7 cellular contexts compared by ENCODE assay signal in the genomic region with DNA sequence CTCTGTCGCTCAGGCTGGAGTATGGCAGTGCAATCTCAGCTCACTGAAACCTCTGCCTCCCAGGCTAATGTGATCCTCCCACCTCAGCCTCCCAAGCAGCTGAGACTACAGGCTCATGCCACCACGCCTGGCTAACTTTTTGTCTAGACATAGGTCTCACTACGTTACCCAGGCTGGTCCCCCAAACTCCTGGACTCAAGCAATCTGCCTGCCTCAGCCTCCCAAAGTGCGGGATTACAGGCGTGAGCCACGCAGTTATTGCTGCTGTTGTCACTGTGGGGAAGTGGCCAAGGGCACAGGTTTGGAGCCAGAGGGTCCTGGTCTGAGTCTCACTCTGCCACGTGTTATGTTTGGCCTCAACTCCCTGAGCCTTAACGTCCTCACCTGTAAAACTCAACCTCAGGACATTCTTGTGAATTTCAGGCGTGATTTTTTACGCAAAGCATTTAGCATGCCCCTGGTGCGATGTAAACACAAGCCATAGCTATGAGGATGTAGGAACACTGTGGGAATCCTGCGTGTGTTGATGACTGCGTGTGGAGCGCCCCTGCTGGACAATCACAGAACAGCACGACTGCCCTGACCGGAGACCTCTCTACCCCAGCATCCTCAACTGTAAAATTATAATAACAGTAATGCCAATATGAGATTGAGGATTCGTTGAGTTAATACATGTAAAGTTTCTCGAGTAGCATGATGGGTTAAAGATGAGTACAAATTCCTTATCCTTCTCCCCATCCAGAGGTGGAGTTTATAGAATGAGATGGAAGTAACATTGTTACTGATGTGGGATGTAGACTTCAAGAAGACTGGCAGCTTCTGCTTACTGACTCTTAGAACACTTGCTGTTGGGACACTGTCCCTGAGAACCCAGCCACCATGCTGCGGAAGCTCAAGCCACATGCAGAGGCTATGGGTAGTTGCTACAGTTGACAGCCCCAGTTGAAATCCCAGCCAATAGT. TPM values are rescaled to one million over a fixed set of nuclear protein-coding genes. Genes with fewer than 3 reads are reported as not detected.
A peak's percentile ranks its signal among the peaks of the same experiment; 100 is the strongest.
DNase-seq lines count a peak whose midpoint lies in the region; ATAC-seq, FAIRE-seq and TF ChIP-seq lines count a peak whose summit lies in the region.

No MANE protein-coding gene starts in this region.

- no peak for TF ChIP-seq EP300 in gastroesophageal sphincter (IDR thresholded peaks at IDR 0.05)

- H2AFZ ChIP-seq in PC-9, result no peak overlapping the region

- no peak overlapping the region for H3K27ac ChIP-seq in PC-9
- no peak overlapping the region for H3K27ac ChIP-seq in gastroesophageal sphincter

- H4K20me1 ChIP-seq in PC-9 (ENCODE audit: insufficient read depth), result no peaks in the 10 kb centered on the region

- CTCF ChIA-PET in PC-9 (lab: Charles Lee), result interaction anchor here (0.6 to 1.2 kb wide), 4 partner anchors 11 to 793 kb away, joined by 3 to 10 read pairs (median 8); a partner anchor contains a TSS

- TF ChIP-seq POLR2A in GM12892 (IDR thresholded peaks at IDR 0.05; ENCODE audit: low read depth, low read length), result no peak
- TF ChIP-seq POLR2A in gastroesophageal sphincter (IDR thresholded peaks at IDR 0.05), result no peak
- no peak for TF ChIP-seq POLR2A in GM18505 (IDR thresholded peaks at IDR 0.05; ENCODE audit: borderline replicate concordance, extremely low read depth, insufficient read depth, insufficient read length)

- BruUV-seq in PC-9 (replicated peaks; lab: Mats Ljungman, UMichigan), result no TSS peak

- no peaks in the 10 kb centered on the region for H3K9me2 ChIP-seq in PC-9 (ENCODE audit: insufficient read depth)

- H3F3A ChIP-seq in PC-9 (ENCODE audit: insufficient read depth, low read depth), result no peaks in the 10 kb centered on the region

- no peak for ATAC-seq in gastroesophageal sphincter
- no peak for ATAC-seq in GM18505 (IDR thresholded peaks at IDR 0.05; ENCODE audit: unreplicated experiment)
- no peak for ATAC-seq in HG03095 (IDR thresholded peaks at IDR 0.05; ENCODE audit: unreplicated experiment)

- 17 to 22% methylated on average over 7 to 14 of the region's 19 CpGs for WGBS in gastroesophageal sphincter (ENCODE audit: low coverage in 1 of 2), 2 donors

- DNase-seq in GM12892 (ENCODE audit: insufficient read length), result no peak
- DNase-seq in PC-9, result peak in 1 of 2 experiments; percentile 33
- DNase-seq in activated T-helper 1 cell treated with anti-CD3 and anti-CD28 coated beads, Interleukin-2, amount 50 U/mL, for 16 hours (ENCODE audit: low read depth in 1 of 2, low spot score in 1 of 2), result peak; percentile 49 to 54
- no peak for DNase-seq in retinal pigment epithelial cell (ENCODE audit: low read depth)

- peak; percentile 96 for TF ChIP-seq CTCF in PC-9 (conservative IDR thresholded peaks at IDR 0.05)
- TF ChIP-seq CTCF in gastroesophageal sphincter (IDR thresholded peaks at IDR 0.05), result peak; percentile 57 to 84 (median 77)
- TF ChIP-seq CTCF in retinal pigment epithelial cell (conservative IDR thresholded peaks at IDR 0.05; ENCODE audit: low read depth, low read length), result peak; percentile 93

- H3K4me1 ChIP-seq in PC-9 (replicated peaks; ENCODE audit: insufficient read depth), result no peaks in the 10 kb centered on the region
- H3K4me1 ChIP-seq in gastroesophageal sphincter, result peaks cover 0 to 3% (median 0%) of the 10 kb centered on the region in 3 donors

- H3K79me2 ChIP-seq in PC-9 (ENCODE audit: low read depth), result no peaks in the 10 kb centered on the region

- H3K36me3 ChIP-seq in PC-9 (ENCODE audit: low read depth) (no peaks in the 10 kb centered on the region), gastroesophageal sphincter (no peaks in the 10 kb centered on the region)

- H3K4me3 ChIP-seq in PC-9, result no peak overlapping the region
- no peak overlapping the region for H3K4me3 ChIP-seq in gastroesophageal sphincter
- H3K4me3 ChIP-seq in retinal pigment epithelial cell (ENCODE audit: low read length), result no peak overlapping the region

- peak; percentile 78 for FAIRE-seq in GM12892 (lab: Jason Lieb, UNC)

- H3K9me3 ChIP-seq in PC-9 (ENCODE audit: insufficient read depth, low read depth) (no peaks in the 10 kb centered on the region), gastroesophageal sphincter (no peaks in the 10 kb centered on the region)

- intact Hi-C loops in PC-9 (cut with micrococcal nuclease; ENCODE audit: unreplicated experiment), result no loop called here

- H3K4me2 ChIP-seq in PC-9, result no peak overlapping the region

- H3K27me3 ChIP-seq in PC-9 (ENCODE audit: insufficient read depth, low read depth), result peaks cover 14% of the 10 kb centered on the region
- no peaks in the 10 kb centered on the region for H3K27me3 ChIP-seq in gastroesophageal sphincter

- POLR2A ChIA-PET in PC-9 (lab: Charles Lee; ENCODE audit: unreplicated experiment), result no interaction called here

RNA-seq across cellular contexts. Expression of a gene that starts 41.8 kb away (rescaled TPM):
- polyA plus RNA-seq in GM12892 (2012; ENCODE audit: missing spikeins), result not detected
- total RNA-seq in PC-9 (2021), result not detected in 2 replicates
- total RNA-seq in gastroesophageal sphincter, result 1 to 10 TPM; 1.2 to 3.4 (median 1.6) TPM

Comparison
In these comparisons a context has a peak if more than half of its experiments do, and no peak if none do; other contexts are left out.
1. DNase-seq: peak in activated T-helper 1 cell treated with anti-CD3 and anti-CD28 coated beads, Interleukin-2, amount 50 U/mL, for 16 hours (2 of 2); none in GM12892 (single experiment) and retinal pigment epithelial cell (single experiment).
2. Peak in every context shown above with its lines, with median percentiles within 50 percentile points of each other: CTCF ChIP-seq.